Comparison of ENCODE assay signal across 2 cellular contexts in the genomic region with DNA sequence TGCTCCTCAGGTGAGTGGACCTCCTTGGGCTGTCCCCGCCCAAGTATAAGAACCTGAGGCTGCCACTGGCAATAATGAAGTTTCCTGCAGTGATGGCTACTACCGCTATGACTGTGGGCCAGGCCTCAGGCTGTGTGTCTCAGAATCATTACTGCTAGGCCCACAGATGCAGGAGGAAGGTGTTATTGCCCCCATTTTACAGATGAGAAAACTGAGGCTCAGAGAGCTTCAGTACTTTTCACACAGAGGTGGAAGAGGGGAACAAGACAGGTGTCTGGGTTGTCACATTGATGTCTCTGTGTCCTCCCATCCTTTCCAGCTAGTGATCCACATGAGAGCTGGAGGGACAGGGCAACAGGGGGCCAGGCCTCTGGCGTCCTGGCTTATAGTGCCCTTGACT.
TF ChIP-seq lines count a peak whose summit lies in the region.

No MANE protein-coding gene starts in this region.

TF ChIP-seq in K562, 482 proteins besides CTCF, POLR2A, EP300 and RAD21:
- TF ChIP-seq BCOR (IDR thresholded peaks at IDR 0.05) = peak; percentile 69
- TF ChIP-seq PHTF2 (CRISPR knock-in tag; IDR thresholded peaks at IDR 0.05) = no peak
- no peak for TF ChIP-seq ETV1 (tag; conservative IDR thresholded peaks at IDR 0.05; ENCODE audit: low read depth)
- TF ChIP-seq CHD4 (IDR thresholded peaks at IDR 0.05; ENCODE audit: insufficient read depth, insufficient replicate concordance, low read depth, low read length, poor library complexity, severe bottlenecking) = peak; percentile 53
- TF ChIP-seq TARDBP (IDR thresholded peaks at IDR 0.05) = no peak
- no peak for TF ChIP-seq ZEB2 (IDR thresholded peaks at IDR 0.05)
- TF ChIP-seq KDM1A (IDR thresholded peaks at IDR 0.05) = peak in 1 of 2 experiments; percentile 48; a peak in 1 of 4 replicates
- TF ChIP-seq, protein P1, sequence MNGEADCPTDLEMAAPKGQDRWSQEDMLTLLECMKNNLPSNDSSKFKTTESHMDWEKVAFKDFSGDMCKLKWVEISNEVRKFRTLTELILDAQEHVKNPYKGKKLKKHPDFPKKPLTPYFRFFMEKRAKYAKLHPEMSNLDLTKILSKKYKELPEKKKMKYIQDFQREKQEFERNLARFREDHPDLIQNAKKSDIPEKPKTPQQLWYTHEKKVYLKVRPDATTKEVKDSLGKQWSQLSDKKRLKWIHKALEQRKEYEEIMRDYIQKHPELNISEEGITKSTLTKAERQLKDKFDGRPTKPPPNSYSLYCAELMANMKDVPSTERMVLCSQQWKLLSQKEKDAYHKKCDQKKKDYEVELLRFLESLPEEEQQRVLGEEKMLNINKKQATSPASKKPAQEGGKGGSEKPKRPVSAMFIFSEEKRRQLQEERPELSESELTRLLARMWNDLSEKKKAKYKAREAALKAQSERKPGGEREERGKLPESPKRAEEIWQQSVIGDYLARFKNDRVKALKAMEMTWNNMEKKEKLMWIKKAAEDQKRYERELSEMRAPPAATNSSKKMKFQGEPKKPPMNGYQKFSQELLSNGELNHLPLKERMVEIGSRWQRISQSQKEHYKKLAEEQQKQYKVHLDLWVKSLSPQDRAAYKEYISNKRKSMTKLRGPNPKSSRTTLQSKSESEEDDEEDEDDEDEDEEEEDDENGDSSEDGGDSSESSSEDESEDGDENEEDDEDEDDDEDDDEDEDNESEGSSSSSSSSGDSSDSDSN (IDR thresholded peaks at IDR 0.05; ENCODE audit: borderline replicate concordance in 1 of 2, low read depth in 2 of 2, low read length in 2 of 2) = no peak
- TF ChIP-seq, protein P2, sequence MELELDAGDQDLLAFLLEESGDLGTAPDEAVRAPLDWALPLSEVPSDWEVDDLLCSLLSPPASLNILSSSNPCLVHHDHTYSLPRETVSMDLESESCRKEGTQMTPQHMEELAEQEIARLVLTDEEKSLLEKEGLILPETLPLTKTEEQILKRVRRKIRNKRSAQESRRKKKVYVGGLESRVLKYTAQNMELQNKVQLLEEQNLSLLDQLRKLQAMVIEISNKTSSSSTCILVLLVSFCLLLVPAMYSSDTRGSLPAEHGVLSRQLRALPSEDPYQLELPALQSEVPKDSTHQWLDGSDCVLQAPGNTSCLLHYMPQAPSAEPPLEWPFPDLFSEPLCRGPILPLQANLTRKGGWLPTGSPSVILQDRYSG (tag; conservative IDR thresholded peaks at IDR 0.05; ENCODE audit: low read depth) = no peak
- 0 out of 2 replicates have a peak, but pooled peaks have one; percentile 20 for TF ChIP-seq HDAC2 (IDR thresholded peaks at IDR 0.05)
- TF ChIP-seq, protein P3, sequence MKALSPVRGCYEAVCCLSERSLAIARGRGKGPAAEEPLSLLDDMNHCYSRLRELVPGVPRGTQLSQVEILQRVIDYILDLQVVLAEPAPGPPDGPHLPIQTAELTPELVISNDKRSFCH (CRISPR knock-in tag; IDR thresholded peaks at IDR 0.05) = no peak
- TF ChIP-seq, protein P3 (tag; IDR thresholded peaks at IDR 0.05) = no peak
- TF ChIP-seq GABPB1 (CRISPR knock-in tag; IDR thresholded peaks at IDR 0.05) = 0 out of 2 replicates have a peak, but pooled peaks have one; percentile 24
- peak; percentile 40 for TF ChIP-seq RBM25 (IDR thresholded peaks at IDR 0.05; ENCODE audit: low read depth, low read length, severe bottlenecking)
- TF ChIP-seq YY1 (IDR thresholded peaks at IDR 0.05; ENCODE audit: borderline replicate concordance in 1 of 3, control insufficient read depth in 1 of 3, extremely low read depth in 1 of 3, insufficient read depth in 3 of 3, insufficient read length in 1 of 3, insufficient replicate concordance in 2 of 3, low read depth in 1 of 3, low read length in 2 of 3) = no peak

TF ChIP-seq in H1, 55 proteins besides CTCF, POLR2A, EP300 and RAD21:
- TF ChIP-seq CREB1 (IDR thresholded peaks at IDR 0.05) (no peak), SIX5 (IDR thresholded peaks at IDR 0.05; ENCODE audit: low read depth, low read length) (no peak), CBX5 (IDR thresholded peaks at IDR 0.05; ENCODE audit: low read depth, low read length) (no peak), EGR1 (IDR thresholded peaks at IDR 0.05; ENCODE audit: borderline replicate concordance, low read depth, low read length) (no peak), KDM1A (IDR thresholded peaks at IDR 0.05; ENCODE audit: borderline replicate concordance, low read length) (0 out of 2 replicates have a peak, but pooled peaks have one; percentile 44), BACH1 (IDR thresholded peaks at IDR 0.05; ENCODE audit: low read length) (no peak), HDAC6 (IDR thresholded peaks at IDR 0.05; ENCODE audit: low read depth, low read length) (no peak)
